In the genomic region with DNA sequence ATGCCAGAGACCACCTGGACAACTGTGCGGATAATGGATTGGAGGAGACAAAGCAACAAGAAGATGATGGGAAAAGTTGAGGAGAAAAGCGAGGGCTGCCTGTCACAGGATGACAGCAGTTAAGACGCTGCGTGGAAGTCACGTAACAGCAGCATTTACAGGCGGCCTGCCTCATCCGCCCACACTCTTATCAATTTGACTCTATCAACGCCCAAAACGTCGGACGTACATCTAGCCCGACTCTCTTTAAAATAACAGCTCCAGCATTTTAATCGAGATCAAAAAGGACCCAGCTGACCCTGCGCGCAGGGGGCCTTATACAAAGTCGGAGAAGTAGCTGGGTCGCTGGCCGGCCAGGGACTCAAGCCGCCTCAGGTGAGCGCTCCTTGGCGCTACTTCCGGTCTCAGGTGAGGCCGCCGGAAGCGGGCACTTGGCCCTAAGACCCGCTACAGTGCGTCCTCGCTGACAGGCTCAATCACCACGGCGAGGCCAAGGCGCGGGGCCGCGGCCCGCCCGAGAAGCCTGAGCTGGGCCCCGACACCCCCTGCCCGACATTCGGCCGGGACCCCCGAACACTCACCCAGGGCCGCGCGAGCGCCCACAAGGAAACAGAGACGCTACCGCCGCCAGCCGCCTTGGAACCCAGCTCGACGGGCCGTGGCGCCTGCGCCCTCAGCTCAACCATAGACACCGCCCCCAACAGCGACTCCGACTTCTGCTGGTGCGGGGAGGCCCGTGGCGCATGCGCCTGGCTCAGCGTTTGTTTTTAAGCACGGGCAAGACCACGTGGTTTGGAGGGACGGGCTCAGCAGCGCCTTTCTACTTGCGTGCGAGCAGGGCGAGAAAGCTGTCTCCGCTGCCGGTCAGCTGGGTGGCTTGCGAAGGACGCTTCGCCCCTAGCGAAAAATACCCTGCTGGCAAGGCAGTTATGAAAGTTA, we compare ENCODE assay signal across 1 cellular context.
TF ChIP-seq lines count a peak whose summit lies in the region.

ERCC6 (minus strand) TSS at position 741 of the 939 bp plus-strand sequence.

TF ChIP-seq in SK-N-SH, 30 proteins besides CTCF, POLR2A, EP300 and RAD21 (continued from another document):
- TF ChIP-seq PBX3 (IDR thresholded peaks at IDR 0.05) (no peak), SIN3A (IDR thresholded peaks at IDR 0.05; ENCODE audit: borderline replicate concordance, low read depth, low read length) (peak; percentile 16; the same call in 1 of the 2 replicates), FOXJ3 (CRISPR knock-in tag; IDR thresholded peaks at IDR 0.05) (no peak; the same call in 1 of the 2 replicates), GATA2 (CRISPR knock-in tag; IDR thresholded peaks at IDR 0.05) (peak; percentile 26; the same call in 1 of the 2 replicates), ELF1 (IDR thresholded peaks at IDR 0.05) (peak; percentile 36; the same call in 1 of the 2 replicates), EZH2phosphoT487 (IDR thresholded peaks at IDR 0.05; ENCODE audit: borderline replicate concordance, low read depth) (no peak), JUND (IDR thresholded peaks at IDR 0.05) (no peak), SMC3 (IDR thresholded peaks at IDR 0.05; ENCODE audit: low read depth, low read length) (no peak), TAF1 (IDR thresholded peaks at IDR 0.05; ENCODE audit: borderline replicate concordance, low read depth, low read length) (0 out of 2 replicates have a peak, but pooled peaks have one; percentile 24), YY1 (IDR thresholded peaks at IDR 0.05; ENCODE audit: low read depth) (0 out of 2 replicates have a peak, but pooled peaks have one; percentile 37), NRF1 (IDR thresholded peaks at IDR 0.05; ENCODE audit: low read depth, low read length) (peak; percentile 97), ZBTB33 (IDR thresholded peaks at IDR 0.05; ENCODE audit: borderline replicate concordance, low read depth) (no peak), MXI1 (IDR thresholded peaks at IDR 0.05; ENCODE audit: low read depth, low read length) (peak; percentile 99), FOSL2 (IDR thresholded peaks at IDR 0.05; ENCODE audit: borderline replicate concordance, low read depth) (no peak), NFIC (IDR thresholded peaks at IDR 0.05; ENCODE audit: borderline replicate concordance) (no peak)
- TF ChIP-seq, protein P1, sequence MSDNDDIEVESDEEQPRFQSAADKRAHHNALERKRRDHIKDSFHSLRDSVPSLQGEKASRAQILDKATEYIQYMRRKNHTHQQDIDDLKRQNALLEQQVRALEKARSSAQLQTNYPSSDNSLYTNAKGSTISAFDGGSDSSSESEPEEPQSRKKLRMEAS (IDR thresholded peaks at IDR 0.05; ENCODE audit: low read depth) = peak; percentile 98
